In genomic region chr16:11563493-11564040, GRCh38 we compare ENCODE assay signal across 1 cellular context.
TF ChIP-seq lines count a peak whose summit lies in the region.

No MANE protein-coding gene starts in this region.

TF ChIP-seq in HepG2, 621 proteins besides CTCF, POLR2A, EP300 and RAD21 (continued from another document):
- TF ChIP-seq SOX5 (CRISPR knock-in tag; IDR thresholded peaks at IDR 0.05; ENCODE audit: borderline replicate concordance) (peak; percentile 36; the same call in 1 of the 2 replicates), ZNF501 (CRISPR knock-in tag; IDR thresholded peaks at IDR 0.05) (no peak), UBTF (CRISPR knock-in tag; IDR thresholded peaks at IDR 0.05) (no peak), PHF8 (CRISPR knock-in tag; IDR thresholded peaks at IDR 0.05) (peak; percentile 14; the same call in 1 of the 2 replicates), ZFP41 (CRISPR knock-in tag; IDR thresholded peaks at IDR 0.05; ENCODE audit: borderline replicate concordance) (no peak), FOXC1 (CRISPR knock-in tag; IDR thresholded peaks at IDR 0.05; ENCODE audit: borderline replicate concordance) (no peak), ZNF772 (CRISPR knock-in tag; IDR thresholded peaks at IDR 0.05) (0 out of 2 replicates have a peak, but pooled peaks have one; percentile 20), ZBTB2 (CRISPR knock-in tag; IDR thresholded peaks at IDR 0.05; ENCODE audit: low read depth) (no peak), CC2D1A (CRISPR knock-in tag; IDR thresholded peaks at IDR 0.05) (no peak), ZNF792 (CRISPR knock-in tag; IDR thresholded peaks at IDR 0.05) (no peak), IKZF5 (CRISPR knock-in tag; IDR thresholded peaks at IDR 0.05) (peak; percentile 36; the same call in 1 of the 2 replicates)
